In genomic region chr6:26502169-26502568, GRCh38 we compare ENCODE assay signal across 8 cellular contexts. TPM values are rescaled to one million over a fixed set of nuclear protein-coding genes. Genes with fewer than 3 reads are reported as not detected.
DNase-seq lines count a peak whose midpoint lies in the region; ATAC-seq and TF ChIP-seq lines count a peak whose summit lies in the region.

No MANE protein-coding gene starts in this region.

- H3K4me3 ChIP-seq in BE2C (ENCODE audit: low read depth, low read length): peak overlapping the region; percentile 43
- peak overlapping the region in 1 of 4 donors; percentile 40 for H3K4me3 ChIP-seq in adrenal gland
- H3K4me3 ChIP-seq in sigmoid colon: peak overlapping the region in 2 of 4 donors; percentile 32 to 36

- intact Hi-C loops in adrenal gland (cut with DNase I): no loop called here
- intact Hi-C loops in sigmoid colon (cut with DNase I): no loop called here

- TF ChIP-seq CTCF in BE2C (IDR thresholded peaks at IDR 0.05; ENCODE audit: low read depth, low read length): no peak
- TF ChIP-seq CTCF in adrenal gland (IDR thresholded peaks at IDR 0.05): no peak
- no peak for TF ChIP-seq CTCF in sigmoid colon (IDR thresholded peaks at IDR 0.05)

- H3K4me1 ChIP-seq in BE2C (peaks cover 4% of the 10 kb centered on the region; the same call in 1 of the 2 replicates), adrenal gland (replicated peaks in 1 of 2) (peaks cover 7 to 10% of the 10 kb centered on the region in 2 donors), sigmoid colon (peaks cover 0 to 12% (median 11%) of the 10 kb centered on the region in 4 donors)

- H3K27me3 ChIP-seq in BE2C (peaks cover 23% of the 10 kb centered on the region), adrenal gland (peaks cover 18% of the 10 kb centered on the region), sigmoid colon (peaks cover 0 to 44% (median 17%) of the 10 kb centered on the region in 3 donors)

- H3K36me3 ChIP-seq in BE2C (no peaks in the 10 kb centered on the region), adrenal gland (replicated peaks in 1 of 2) (no peaks in the 10 kb centered on the region), sigmoid colon (no peaks in the 10 kb centered on the region)

- H3K9me3 ChIP-seq in BE2C: no peaks in the 10 kb centered on the region
- H3K9me3 ChIP-seq in adrenal gland (replicated peaks in 1 of 3): no peaks in the 10 kb centered on the region
- H3K9me3 ChIP-seq in sigmoid colon: no peaks in the 10 kb centered on the region

- TF ChIP-seq EP300 in sigmoid colon (IDR thresholded peaks at IDR 0.05): no peak

- no peak overlapping the region for H3K27ac ChIP-seq in adrenal gland
- H3K27ac ChIP-seq in sigmoid colon: no peak overlapping the region

- peak; percentile 56 for ATAC-seq in GM18505 (IDR thresholded peaks at IDR 0.05; ENCODE audit: unreplicated experiment)

- DNase-seq in BE2C (no peak), NCI-H69 (lab: John Stamatoyannopoulos, UW) (peak; percentile 12), glomerular visceral epithelial cell (ENCODE audit: extremely low spot score) (peak; percentile 25), globus pallidus (ENCODE audit: low spot score) (no peak), adrenal gland (no peak), sigmoid colon (no peak)
- no peak for DNase-seq in stimulated activated CD4-positive, alpha-beta T cell treated with anti-CD3 and anti-CD28 coated beads, Interleukin-15, amount 100 ng/mL, for 24 hours

- no peak for TF ChIP-seq POLR2A in GM18505 (IDR thresholded peaks at IDR 0.05; ENCODE audit: borderline replicate concordance, extremely low read depth, insufficient read depth, insufficient read length)
- TF ChIP-seq POLR2A in adrenal gland (IDR thresholded peaks at IDR 0.05): no peak
- no peak for TF ChIP-seq POLR2A in sigmoid colon (IDR thresholded peaks at IDR 0.05)

RNA-seq across cellular contexts. Expression of gene BTN1A1, which starts 2.1 kb away (rescaled TPM):
- polyA plus RNA-seq in BE2C (2012; ENCODE audit: insufficient read depth, insufficient read length, low read depth): not detected
- not detected for total RNA-seq in adrenal gland
- not detected for polyA plus RNA-seq in adrenal gland
- under 1 TPM in 1 of 4 donors, not detected in 3; 0.28 TPM for total RNA-seq in sigmoid colon
- under 1 TPM in 1 of 3 donors, not detected in 2; 0.20 TPM for polyA plus RNA-seq in sigmoid colon

RNA-seq across cellular contexts. Expression of gene HMGN4, which starts 36.0 kb away (rescaled TPM):
- polyA plus RNA-seq in BE2C (2012; ENCODE audit: insufficient read depth, insufficient read length, low read depth): 59.1 TPM
- total RNA-seq in adrenal gland (10 to 100 TPM; 29.6 to 55.7 (median 46.2) TPM), sigmoid colon (100 to 1,000 TPM in 1 of 4 donors, 10 to 100 TPM in 3; 70.6 to 104 (median 77.2) TPM)
- polyA plus RNA-seq in adrenal gland (10 to 100 TPM; 13.9 to 49.1 (median 21.6) TPM), sigmoid colon (10 to 100 TPM; 55.9 to 67.2 (median 56.2) TPM)

RNA-seq across cellular contexts. Expression of gene BTN2A1, which starts 44.4 kb away (rescaled TPM):
- polyA plus RNA-seq in BE2C (2012; ENCODE audit: insufficient read depth, insufficient read length, low read depth): 31.1 TPM
- 10 to 100 TPM; 11.4 to 52.0 (median 22.5) TPM for total RNA-seq in adrenal gland
- 10 to 100 TPM; 18.4 to 38.5 (median 19.0) TPM for polyA plus RNA-seq in adrenal gland
- 10 to 100 TPM; 17.6 to 24.6 (median 19.1) TPM for total RNA-seq in sigmoid colon
- polyA plus RNA-seq in sigmoid colon: 10 to 100 TPM in 1 of 3 donors, 1 to 10 TPM in 2; 4.4 to 25.5 (median 8.4) TPM

Comparison
In these comparisons a context has a peak if more than half of its experiments do, and no peak if none do; other contexts are left out.
1. DNase-seq: peak in NCI-H69 (single experiment) and glomerular visceral epithelial cell (single experiment); none in BE2C (single experiment), stimulated activated CD4-positive, alpha-beta T cell treated with anti-CD3 and anti-CD28 coated beads, Interleukin-15, amount 100 ng/mL, for 24 hours (single experiment), globus pallidus (single experiment), adrenal gland (0 of 7) and sigmoid colon (single experiment).